Comparison of ENCODE assay signal across 1 cellular context in genomic region chr10:118753331-118753730, GRCh38.
TF ChIP-seq lines count a peak whose summit lies in the region.

No MANE protein-coding gene starts in this region.

TF ChIP-seq in WTC11, 78 proteins besides CTCF, POLR2A, EP300 and RAD21 (continued from another document):
- no peak for TF ChIP-seq ZNF425 (CRISPR knock-in tag; conservative IDR thresholded peaks at IDR 0.05)
- TF ChIP-seq PRDM15 (CRISPR knock-in tag; IDR thresholded peaks at IDR 0.05): no peak
- TF ChIP-seq SP1 (CRISPR knock-in tag; conservative IDR thresholded peaks at IDR 0.05): no peak
- no peak for TF ChIP-seq ETV6 (CRISPR knock-in tag; IDR thresholded peaks at IDR 0.05)
- TF ChIP-seq AR (CRISPR knock-in tag; IDR thresholded peaks at IDR 0.05): no peak
